In genomic region chr16:29273298-29273907, GRCh38 we compare ENCODE assay signal across 8 cellular contexts.
DNase-seq lines count a peak whose midpoint lies in the region; ATAC-seq, FAIRE-seq and TF ChIP-seq lines count a peak whose summit lies in the region.
"Not testable (repeated sequence)": the region's sequence is repeated elsewhere in the genome, so short reads cannot be mapped to it uniquely, and the experiment has no call there.

No MANE protein-coding gene starts in this region.

- not testable (repeated sequence) for H3K27ac Mint-ChIP-seq in activated T-helper 17 cell treated with anti-CD3 and anti-CD28 coated beads, Interleukin-2, amount 50 U/mL, for 72 hours

- not testable (repeated sequence) for H3K4me2 ChIP-seq in endothelial cell of umbilical vein (ENCODE audit: insufficient read depth, low read length); osteoblast (ENCODE audit: insufficient read depth, low read length)

- H3K4me1 ChIP-seq in endothelial cell of umbilical vein (ENCODE audit: control insufficient read depth, extremely low read depth, insufficient read depth, low read length) (peaks cover 20% of the 10 kb centered on the region), osteoblast (ENCODE audit: insufficient read depth, low read length) (peaks cover 37% of the 10 kb centered on the region), vagina (peaks cover 15% of the 10 kb centered on the region)

- H3K9me3 Mint-ChIP-seq in activated T-helper 17 cell treated with anti-CD3 and anti-CD28 coated beads, Interleukin-2, amount 50 U/mL, for 72 hours = not testable (repeated sequence)

- POLR2A ChIA-PET in endothelial cell of umbilical vein (lab: Charles Lee) = not testable (repeated sequence)

- H3K9me3 ChIP-seq in endothelial cell of umbilical vein (replicated peaks; ENCODE audit: control insufficient read depth, insufficient read depth, low read length); osteoblast (ENCODE audit: low read depth, low read length); vagina: not testable (repeated sequence)

- intact Hi-C loops in endothelial cell of umbilical vein (cut with micrococcal nuclease); vagina (cut with DNase I): not testable (repeated sequence)

- dilution Hi-C loops in endothelial cell of umbilical vein (cut with MboI; ENCODE audit: extremely low pct_ligation_motif_present, low sequenced_read_pairs) = not testable (repeated sequence)

- not testable (repeated sequence) for BruUV-seq in endothelial cell of umbilical vein (replicated peaks; lab: Mats Ljungman, UMichigan)

- not testable (repeated sequence) for H2AFZ ChIP-seq in endothelial cell of umbilical vein (ENCODE audit: low read depth, low read length); osteoblast (ENCODE audit: low read length)

- TF ChIP-seq CTCF in endothelial cell of umbilical vein (IDR thresholded peaks at IDR 0.05; ENCODE audit: extremely low read depth in 1 of 2, insufficient read depth in 1 of 2, low read depth in 1 of 2, low read length in 2 of 2); osteoblast (IDR thresholded peaks at IDR 0.05; ENCODE audit: extremely low read depth, low read depth, low read length); vagina (IDR thresholded peaks at IDR 0.05): not testable (repeated sequence)

- H3K4me3 Mint-ChIP-seq in activated T-helper 17 cell treated with anti-CD3 and anti-CD28 coated beads, Interleukin-2, amount 50 U/mL, for 72 hours = not testable (repeated sequence)

- H3K9ac ChIP-seq in endothelial cell of umbilical vein (replicated peaks; ENCODE audit: extremely low read depth, insufficient read depth, low read length) = not testable (repeated sequence)

- FAIRE-seq in HTR-8/SVneo (lab: Jason Lieb, UNC) = peak; percentile 59
- not testable (repeated sequence) for FAIRE-seq in RCC 7860 (lab: Jason Lieb, UNC); endothelial cell of umbilical vein (lab: Jason Lieb, UNC)

- not testable (repeated sequence) for H4K20me1 ChIP-seq in endothelial cell of umbilical vein (replicated peaks; ENCODE audit: control insufficient read depth, extremely low read depth, insufficient read depth, low read length); osteoblast (ENCODE audit: insufficient read depth, low read length)

- H3K36me3 Mint-ChIP-seq in activated T-helper 17 cell treated with anti-CD3 and anti-CD28 coated beads, Interleukin-2, amount 50 U/mL, for 72 hours (ENCODE audit: low read depth) = not testable (repeated sequence)

- not testable (repeated sequence) for H3K36me3 ChIP-seq in endothelial cell of umbilical vein (ENCODE audit: control insufficient read depth in 2 of 2, extremely low read depth in 1 of 2, insufficient read depth in 2 of 2, low read length in 2 of 2); osteoblast (ENCODE audit: insufficient read depth, low read length); vagina

- H3K79me2 ChIP-seq in endothelial cell of umbilical vein (ENCODE audit: control insufficient read depth, insufficient read depth, low read length); osteoblast (ENCODE audit: insufficient read depth, low read length): not testable (repeated sequence)

- not testable (repeated sequence) for H3K27ac ChIP-seq in endothelial cell of umbilical vein (ENCODE audit: insufficient read depth, low read depth, low read length)
- H3K27ac ChIP-seq in osteoblast (ENCODE audit: low read depth, low read length) = peak overlapping the region; percentile 99
- peak overlapping the region; percentile 81 for H3K27ac ChIP-seq in vagina

- not testable (repeated sequence) for TF ChIP-seq POLR2A in endothelial cell of umbilical vein (IDR thresholded peaks at IDR 0.05; ENCODE audit: low read depth, low read length); vagina (IDR thresholded peaks at IDR 0.05)

- H3K9me1 ChIP-seq in endothelial cell of umbilical vein (replicated peaks; ENCODE audit: control insufficient read depth, extremely low read depth, insufficient read depth, low read length) = not testable (repeated sequence)

- H3K4me3 ChIP-seq in endothelial cell of umbilical vein (replicated peaks in 1 of 3; ENCODE audit: insufficient read depth in 1 of 3, low read depth in 1 of 3, low read length in 3 of 3); osteoblast (ENCODE audit: insufficient read depth, low read length); vagina: not testable (repeated sequence)

- DNase-seq in CD1c-positive myeloid dendritic cell (ENCODE audit: extremely low spot score) (peak; percentile 20), RCC 7860 (ENCODE audit: low spot score) (peak; percentile 3), endothelial cell of umbilical vein (ENCODE audit: low read depth, low spot score) (peak; percentile 33), iris pigment epithelial cell (ENCODE audit: low read depth) (peak; percentile 41)
- not testable (repeated sequence) for DNase-seq in HTR-8/SVneo (ENCODE audit: insufficient read length, low spot score); osteoblast (ENCODE audit: insufficient read length, low spot score, missing footprints); vagina (ENCODE audit: extremely low spot score in 2 of 2)

- not testable (repeated sequence) for H3K4me1 Mint-ChIP-seq in activated T-helper 17 cell treated with anti-CD3 and anti-CD28 coated beads, Interleukin-2, amount 50 U/mL, for 72 hours

- CTCF ChIA-PET in endothelial cell of umbilical vein (lab: Charles Lee) = interaction anchor here (0.6 kb wide), 1 partner anchor 74 kb away, joined by 3 read pairs; no protein-coding TSS in a partner anchor

- not testable (repeated sequence) for H3K27me3 Mint-ChIP-seq in activated T-helper 17 cell treated with anti-CD3 and anti-CD28 coated beads, Interleukin-2, amount 50 U/mL, for 72 hours

- not testable (repeated sequence) for H3K27me3 ChIP-seq in endothelial cell of umbilical vein (ENCODE audit: control insufficient read depth in 2 of 2, insufficient read depth in 2 of 2, low read length in 2 of 2); osteoblast (ENCODE audit: insufficient read depth, low read length); vagina

- peak; percentile 94 for ATAC-seq in activated T-helper 17 cell treated with anti-CD3 and anti-CD28 coated beads, Interleukin-2, amount 50 U/mL, for 72 hours (replicated peaks)

TF ChIP-seq in endothelial cell of umbilical vein, 7 proteins besides CTCF, POLR2A, EP300 and RAD21:
- peak; percentile 13 for TF ChIP-seq JUN (IDR thresholded peaks at IDR 0.05; ENCODE audit: borderline replicate concordance, insufficient read depth, insufficient read length, low read depth)
TF ChIP-seq in endothelial cell of umbilical vein: peak in this region for 1; not testable (repeated sequence) for 6.
